In genomic region chr15:38589502-38589901, GRCh38 we compare ENCODE assay signal across 9 cellular contexts. TPM values are rescaled to one million over a fixed set of nuclear protein-coding genes. Genes with fewer than 3 reads are reported as not detected.
DNase-seq lines count a peak whose midpoint lies in the region; ATAC-seq, FAIRE-seq and TF ChIP-seq lines count a peak whose summit lies in the region.
"Had no signal": no experiment of that assay in that cellular context is flagged by ENCODE, and none has a peak within 500 bp of the region (broad histone marks: within the 10 kb centered on the region; RNA-seq: fewer than 3 reads in every experiment).

No MANE protein-coding gene starts in this region.

- H3K23ac ChIP-seq in H9 (ENCODE audit: insufficient read length, low read depth, low read length) = no peak overlapping the region

- no peaks in the 10 kb centered on the region for H4K20me1 ChIP-seq in hepatocyte (ENCODE audit: insufficient read depth, poor library complexity, severe bottlenecking)
- no peaks in the 10 kb centered on the region for H4K20me1 ChIP-seq in H9 (ENCODE audit: control insufficient read depth, insufficient read depth, insufficient read length)

- H4K91ac ChIP-seq in H9 (ENCODE audit: insufficient read length, low read depth, low read length) = no peak overlapping the region

- TF ChIP-seq CTCF in AG04450 (IDR thresholded peaks at IDR 0.05; ENCODE audit: low read depth, low read length) = no peak
- TF ChIP-seq CTCF in hepatocyte (IDR thresholded peaks at IDR 0.05; ENCODE audit: poor library complexity) = no peak
- no peak for TF ChIP-seq CTCF in H9 (conservative IDR thresholded peaks at IDR 0.05)

- H2BK5ac ChIP-seq in H9 (ENCODE audit: insufficient read length, low read length) = no peak overlapping the region

- no peak overlapping the region for H3K4ac ChIP-seq in H9 (ENCODE audit: low read depth, low read length)

- H3K4me1 Mint-ChIP-seq in activated T-helper 1 cell treated with anti-CD3 and anti-CD28 coated beads, Interleukin-12 subunit alpha, Interleukin-12 subunit beta, Interleukin-2, Interleukin-4 antibody, amounts not matched to agents 30 ng/mL and 10 ng/mL and 1 ng/mL, durations not matched to agents 14 hours and 24 hours and 36 hours (ENCODE audit: low read depth) = peaks cover 33% of the 10 kb centered on the region
- no peaks in the 10 kb centered on the region for H3K4me1 Mint-ChIP-seq in H9

- POLR2A ChIA-PET in AG04450 (lab: Yijun Ruan, JAX) = no interaction called here

- H3K79me1 ChIP-seq in H9 (ENCODE audit: insufficient read depth, low read depth, low read length, poor library complexity, severe bottlenecking) = no peaks in the 10 kb centered on the region

- H2BK12ac ChIP-seq in H9 (ENCODE audit: insufficient read length, low read depth, low read length) = no peak overlapping the region

- no peak overlapping the region for H3K18ac ChIP-seq in H9 (ENCODE audit: insufficient read length, low read depth, low read length)

- peaks cover 30% of the 10 kb centered on the region for H3K27me3 ChIP-seq in AG04450 (ENCODE audit: control insufficient read depth, insufficient read depth, low read length)
- H3K27me3 ChIP-seq in hepatocyte = no peaks in the 10 kb centered on the region
- no peaks in the 10 kb centered on the region for H3K27me3 ChIP-seq in H9 (ENCODE audit: insufficient read depth, low read length)

- no peak overlapping the region for H4K8ac ChIP-seq in H9 (replicated peaks; ENCODE audit: insufficient read length, low read depth, low read length)

- H3K36me3 ChIP-seq in hepatocyte (replicated peaks; ENCODE audit: insufficient read depth, low read depth) = no peaks in the 10 kb centered on the region

- H3K23me2 ChIP-seq in H9 (ENCODE audit: insufficient read length, low read depth, low read length, poor library complexity, severe bottlenecking) = no peaks in the 10 kb centered on the region

- H3K79me2 ChIP-seq in hepatocyte = no peaks in the 10 kb centered on the region
- no peaks in the 10 kb centered on the region for H3K79me2 ChIP-seq in H9 (ENCODE audit: insufficient read depth, low read length)

- H3K4me1 ChIP-seq in hepatocyte (ENCODE audit: insufficient read depth) = no peaks in the 10 kb centered on the region
- no peaks in the 10 kb centered on the region for H3K4me1 ChIP-seq in H9 (ENCODE audit: insufficient read depth, low read length)

- peak; percentile 38 for FAIRE-seq in H54 (lab: Jason Lieb, UNC)

- H2AK5ac ChIP-seq in H9 (ENCODE audit: insufficient read length, low read length) = no peak overlapping the region

- no peak overlapping the region for H2BK20ac ChIP-seq in H9 (ENCODE audit: low read depth, low read length, poor library complexity, severe bottlenecking)

- H3K27ac Mint-ChIP-seq in activated T-helper 1 cell treated with anti-CD3 and anti-CD28 coated beads, Interleukin-12 subunit alpha, Interleukin-12 subunit beta, Interleukin-2, Interleukin-4 antibody, amounts not matched to agents 30 ng/mL and 10 ng/mL and 1 ng/mL, durations not matched to agents 14 hours and 24 hours and 36 hours = no peak overlapping the region
- H3K27ac Mint-ChIP-seq in H9 = no peak overlapping the region

- no peak overlapping the region for H3K4me3 Mint-ChIP-seq in activated T-helper 1 cell treated with anti-CD3 and anti-CD28 coated beads, Interleukin-12 subunit alpha, Interleukin-12 subunit beta, Interleukin-2, Interleukin-4 antibody, amounts not matched to agents 30 ng/mL and 10 ng/mL and 1 ng/mL, durations not matched to agents 14 hours and 24 hours and 36 hours
- no peak overlapping the region for H3K4me3 Mint-ChIP-seq in H9

- H3K36me3 Mint-ChIP-seq in activated T-helper 1 cell treated with anti-CD3 and anti-CD28 coated beads, Interleukin-12 subunit alpha, Interleukin-12 subunit beta, Interleukin-2, Interleukin-4 antibody, amounts not matched to agents 30 ng/mL and 10 ng/mL and 1 ng/mL, durations not matched to agents 14 hours and 24 hours and 36 hours (ENCODE audit: low read depth) = peaks cover 12% of the 10 kb centered on the region
- no peaks in the 10 kb centered on the region for H3K36me3 Mint-ChIP-seq in H9 (ENCODE audit: insufficient read depth in 1 of 3, low read depth in 3 of 3)

- H3K9ac ChIP-seq in H9 (ENCODE audit: extremely low read depth, insufficient read length, low read length) = no peak overlapping the region

- H2BK120ac ChIP-seq in H9 (ENCODE audit: low read depth, low read length, poor library complexity, severe bottlenecking) = no peak overlapping the region

- peaks cover 13% of the 10 kb centered on the region for H3K9me3 Mint-ChIP-seq in activated T-helper 1 cell treated with anti-CD3 and anti-CD28 coated beads, Interleukin-12 subunit alpha, Interleukin-12 subunit beta, Interleukin-2, Interleukin-4 antibody, amounts not matched to agents 30 ng/mL and 10 ng/mL and 1 ng/mL, durations not matched to agents 14 hours and 24 hours and 36 hours
- H3K9me3 Mint-ChIP-seq in H9 = peaks cover 6 to 9% of the 10 kb centered on the region in 2 experiments; a peak in 3 of 5 replicates

- H3K56ac ChIP-seq in H9 (ENCODE audit: insufficient read length, low read depth, low read length) = no peak overlapping the region

- WGBS in hepatocyte (ENCODE audit: low lambda C conversion rate, missing lambda C conversion rate) = 49% methylated on average over 4 of the region's 4 CpGs
- no CpG with 5 or more reads among the region's 4 CpGs for WGBS in H9 (ENCODE audit: extremely low coverage, insufficient read length, low lambda C conversion rate)

- H3K27me3 Mint-ChIP-seq in activated T-helper 1 cell treated with anti-CD3 and anti-CD28 coated beads, Interleukin-12 subunit alpha, Interleukin-12 subunit beta, Interleukin-2, Interleukin-4 antibody, amounts not matched to agents 30 ng/mL and 10 ng/mL and 1 ng/mL, durations not matched to agents 14 hours and 24 hours and 36 hours (ENCODE audit: insufficient read depth) = no peaks in the 10 kb centered on the region
- peaks cover 17% of the 10 kb centered on the region for H3K27me3 Mint-ChIP-seq in H9 (ENCODE audit: low read depth)

- no peak overlapping the region for H2BK15ac ChIP-seq in H9 (ENCODE audit: low read depth, low read length)

- no peak overlapping the region for H4K5ac ChIP-seq in H9 (ENCODE audit: insufficient read length, low read depth, low read length)

- H3K9me2 ChIP-seq in hepatocyte (replicated peaks; ENCODE audit: insufficient read depth) = no peaks in the 10 kb centered on the region

- no peak overlapping the region for H3K4me2 ChIP-seq in hepatocyte
- no peak overlapping the region for H3K4me2 ChIP-seq in H9 (ENCODE audit: insufficient read depth, insufficient read length, low read length)

- H3K9me3 ChIP-seq in AG04450 (ENCODE audit: control insufficient read depth, insufficient read depth, low read length) = no peaks in the 10 kb centered on the region
- H3K9me3 ChIP-seq in hepatocyte (ENCODE audit: low read depth) = no peaks in the 10 kb centered on the region
- H3K9me3 ChIP-seq in H9 (ENCODE audit: control insufficient read depth, low read depth, low read length) = no peaks in the 10 kb centered on the region

- H3K27ac ChIP-seq in AG04450 (ENCODE audit: low read depth, low read length) = no peak overlapping the region
- H3K27ac ChIP-seq in hepatocyte = no peak overlapping the region
- no peak overlapping the region for H3K27ac ChIP-seq in H9 (ENCODE audit: insufficient read length, low read depth, low read length)

- TF ChIP-seq POLR2A in H54 (IDR thresholded peaks at IDR 0.05; ENCODE audit: low read depth, low read length) = no peak

- DNase-seq in AG04450 (ENCODE audit: low read depth, low spot score) (peak; percentile 43), H54 (ENCODE audit: insufficient read length, low spot score) (peak; percentile 23), T1000 (lab: John Stamatoyannopoulos, UW) (peak; percentile 9), hepatocyte (ENCODE audit: low spot score) (peak; percentile 68), H9 (no peak)
- no peak for DNase-seq in activated T-helper 1 cell treated with anti-CD3 and anti-CD28 coated beads, Interleukin-12 subunit alpha, Interleukin-12 subunit beta, Interleukin-2, Interleukin-4 antibody, amounts not matched to agents 30 ng/mL and 10 ng/mL and 1 ng/mL, durations not matched to agents 14 hours and 24 hours and 36 hours (ENCODE audit: low spot score)
- no peak for DNase-seq in stimulated activated naive CD4-positive, alpha-beta T cell (lab: John Stamatoyannopoulos, UW)
- DNase-seq: head of caudate nucleus had no signal

- ATAC-seq in GM18858 (IDR thresholded peaks at IDR 0.05; ENCODE audit: unreplicated experiment) = no peak

- H2AFZ ChIP-seq in hepatocyte (no peak overlapping the region), H9 (ENCODE audit: low read length) (no peak overlapping the region)

- intact Hi-C loops in activated T-helper 1 cell treated with anti-CD3 and anti-CD28 coated beads, Interleukin-12 subunit alpha, Interleukin-12 subunit beta, Interleukin-2, Interleukin-4 antibody, amounts not matched to agents 30 ng/mL and 10 ng/mL and 1 ng/mL, durations not matched to agents 14 hours and 24 hours and 36 hours (cut with micrococcal nuclease) = no loop called here

- CTCF ChIA-PET in AG04450 (lab: Charles Lee) = no interaction called here

- H3K4me3 ChIP-seq in AG04450 (ENCODE audit: low read depth, low read length) (no peak overlapping the region), hepatocyte (no peak overlapping the region)

- H3K14ac ChIP-seq in H9 (ENCODE audit: insufficient read depth, low read length) = no peak overlapping the region

- H3T11ph ChIP-seq in H9 (ENCODE audit: low read length) = no peak overlapping the region

RNA-seq across cellular contexts. Expression of gene RASGRP1, which starts 24.9 kb away (rescaled TPM):
- 1.2 and 1.3 TPM in 2 replicates for polyA plus RNA-seq in AG04450 (2011; rRNA removed)
- 1.8 and 2.3 TPM in 2 replicates for polyA minus RNA-seq in AG04450 (2011; rRNA and poly(A)+ RNA removed)
- total RNA-seq in hepatocyte = 0.53 and 2.4 TPM in 2 replicates
- polyA plus RNA-seq in hepatocyte = 0.41 and 1.3 TPM in 2 replicates
- 106 and 110 TPM in 2 replicates for total RNA-seq in activated T-helper 1 cell treated with anti-CD3 and anti-CD28 coated beads, Interleukin-12 subunit alpha, Interleukin-12 subunit beta, Interleukin-2, Interleukin-4 antibody, amounts not matched to agents 30 ng/mL and 10 ng/mL and 1 ng/mL, durations not matched to agents 14 hours and 24 hours and 36 hours
- 0.50 and 0.85 TPM in 2 replicates for total RNA-seq in H9 (2021)

Comparison
In these comparisons a context has a peak if more than half of its experiments do, and no peak if none do; other contexts are left out.
1. DNase-seq: peak in AG04450 (single experiment), H54 (single experiment), T1000 (single experiment) and hepatocyte (single experiment); none in activated T-helper 1 cell treated with anti-CD3 and anti-CD28 coated beads, Interleukin-12 subunit alpha, Interleukin-12 subunit beta, Interleukin-2, Interleukin-4 antibody, amounts not matched to agents 30 ng/mL and 10 ng/mL and 1 ng/mL, durations not matched to agents 14 hours and 24 hours and 36 hours (single experiment), stimulated activated naive CD4-positive, alpha-beta T cell (0 of 6) and H9 (single experiment).
2. RNA of gene RASGRP1, which starts 24.9 kb away (total RNA-seq): 106 to 110 TPM in activated T-helper 1 cell treated with anti-CD3 and anti-CD28 coated beads, Interleukin-12 subunit alpha, Interleukin-12 subunit beta, Interleukin-2, Interleukin-4 antibody, amounts not matched to agents 30 ng/mL and 10 ng/mL and 1 ng/mL, durations not matched to agents 14 hours and 24 hours and 36 hours; 0.50 to 0.85 TPM in H9 and 0.53 to 2.4 TPM in hepatocyte; every median in the first group is over 10 times any median in the second.